In genomic region chr17:27489045-27489715, GRCh38 we compare ENCODE assay signal across 9 cellular contexts. TPM values are rescaled to one million over a fixed set of nuclear protein-coding genes. Genes with fewer than 3 reads are reported as not detected.
DNase-seq lines count a peak whose midpoint lies in the region; ATAC-seq and TF ChIP-seq lines count a peak whose summit lies in the region.
"Had no signal": no experiment of that assay in that cellular context is flagged by ENCODE, and none has a peak within 500 bp of the region (broad histone marks: within the 10 kb centered on the region; RNA-seq: fewer than 3 reads in every experiment).

No MANE protein-coding gene starts in this region.

- H3K4me1 ChIP-seq in esophagus muscularis mucosa, result peaks cover 45 to 59% (median 51%) of the 10 kb centered on the region in 4 donors
- H3K4me1 ChIP-seq in neural progenitor cell, result peaks cover 43% of the 10 kb centered on the region

- TF ChIP-seq CTCF in AG10803 (conservative IDR thresholded peaks at IDR 0.05; ENCODE audit: low read length) (no peak), esophagus muscularis mucosa (IDR thresholded peaks at IDR 0.05) (no peak), neural progenitor cell (IDR thresholded peaks at IDR 0.05) (no peak)

- no peaks in the 10 kb centered on the region for H3K9me3 ChIP-seq in esophagus muscularis mucosa
- no peaks in the 10 kb centered on the region for H3K9me3 ChIP-seq in neural progenitor cell (ENCODE audit: low read depth)
- H3K9me3 ChIP-seq: thoracic aorta had no signal

- H3K4me3 Mint-ChIP-seq in neural progenitor cell, result no peak overlapping the region
- no peak overlapping the region for H3K4me3 Mint-ChIP-seq in effector memory CD8-positive, alpha-beta T cell

- DNase-seq in AG10803 (ENCODE audit: low read depth) (peak; percentile 86), NCI-H460 (ENCODE audit: extremely low read depth, low read depth) (peak; percentile 40), esophagus muscularis mucosa (ENCODE audit: extremely low spot score) (peak; percentile 95), neural progenitor cell (ENCODE audit: low spot score) (no peak), inferior parietal cortex (ENCODE audit: extremely low spot score) (no peak), cerebellar nuclear complex (lab: John Stamatoyannopoulos, UW) (no peak), RKO (ENCODE audit: low spot score) (no peak)
- DNase-seq in effector memory CD8-positive, alpha-beta T cell, result no peak

- H3K4me2 ChIP-seq in neural progenitor cell, result peak overlapping the region; percentile 52

- H3K4me3 ChIP-seq in AG10803 (ENCODE audit: low read length) (no peak overlapping the region), esophagus muscularis mucosa (no peak overlapping the region), neural progenitor cell (no peak overlapping the region)
- H3K4me3 ChIP-seq: thoracic aorta had no signal

- H2AFZ ChIP-seq in neural progenitor cell (replicated peaks), result no peak overlapping the region

- no peaks in the 10 kb centered on the region for H3K27me3 ChIP-seq in esophagus muscularis mucosa
- no peaks in the 10 kb centered on the region for H3K27me3 ChIP-seq in neural progenitor cell

- no peak for TF ChIP-seq POLR2A in esophagus muscularis mucosa (IDR thresholded peaks at IDR 0.05; ENCODE audit: low read depth)

- TF ChIP-seq EP300 in esophagus muscularis mucosa (IDR thresholded peaks at IDR 0.05), result no peak

- H3K9me3 Mint-ChIP-seq in neural progenitor cell, result no peaks in the 10 kb centered on the region
- no peaks in the 10 kb centered on the region for H3K9me3 Mint-ChIP-seq in effector memory CD8-positive, alpha-beta T cell

- peaks cover 57% of the 10 kb centered on the region for H4K20me1 ChIP-seq in neural progenitor cell (ENCODE audit: low read depth)

- no peaks in the 10 kb centered on the region for H3K36me3 ChIP-seq in esophagus muscularis mucosa
- H3K36me3 ChIP-seq in neural progenitor cell, result no peaks in the 10 kb centered on the region
- H3K36me3 ChIP-seq: thoracic aorta had no signal

- H3K27ac ChIP-seq in esophagus muscularis mucosa (replicated peaks in 1 of 4) (peak overlapping the region in 3 of 4 donors; percentile 40 to 72 (median 62)), neural progenitor cell (no peak overlapping the region)
- H3K27ac ChIP-seq: thoracic aorta had no signal

- H3F3A ChIP-seq in neural progenitor cell (ENCODE audit: low read depth), result peaks cover 7% of the 10 kb centered on the region

- peaks cover 9% of the 10 kb centered on the region for H3K27me3 Mint-ChIP-seq in neural progenitor cell (ENCODE audit: insufficient read depth, low read depth)
- H3K27me3 Mint-ChIP-seq in effector memory CD8-positive, alpha-beta T cell, result no peaks in the 10 kb centered on the region

- no peak overlapping the region for H3K27ac Mint-ChIP-seq in neural progenitor cell
- H3K27ac Mint-ChIP-seq in effector memory CD8-positive, alpha-beta T cell, result no peak overlapping the region

- no peak for ATAC-seq in effector memory CD8-positive, alpha-beta T cell (replicated peaks)

- H3K4me1 Mint-ChIP-seq in neural progenitor cell, result peaks cover 62% of the 10 kb centered on the region
- peaks cover 2 to 14% of the 10 kb centered on the region in 2 donors for H3K4me1 Mint-ChIP-seq in effector memory CD8-positive, alpha-beta T cell (ENCODE audit: low read depth in 2 of 2)

- no peaks in the 10 kb centered on the region for H3K36me3 Mint-ChIP-seq in neural progenitor cell
- H3K36me3 Mint-ChIP-seq in effector memory CD8-positive, alpha-beta T cell (ENCODE audit: insufficient read depth), result peaks cover 3% of the 10 kb centered on the region

- peaks cover 46% of the 10 kb centered on the region for H3K79me2 ChIP-seq in neural progenitor cell (ENCODE audit: low read depth)

- H3K9ac ChIP-seq in neural progenitor cell, result no peak overlapping the region

- intact Hi-C loops in esophagus muscularis mucosa (cut with DNase I), result no loop called here

- WGBS in esophagus muscularis mucosa, result 52% methylated on average over 5 of the region's 7 CpGs

RNA-seq across cellular contexts. Expression of gene KSR1, which starts 32.9 kb away (rescaled TPM):
- 8.3 and 11.7 TPM in 2 replicates for total RNA-seq in NCI-H460 (2014; rRNA removed; shearing (Covaris generic))
- polyA plus RNA-seq in NCI-H460 (2014; cell fraction: nucleus; rRNA removed), result 7.3 and 16.6 TPM in 2 replicates
- total RNA-seq in esophagus muscularis mucosa (10 to 100 TPM; 13.3 to 18.9 (median 13.7) TPM), neural progenitor cell (ENCODE audit: low replicate concordance) (16.4 and 19.2 TPM in 2 replicates)

Comparison
In these comparisons a context has a peak if more than half of its experiments do, and no peak if none do; other contexts are left out.
1. DNase-seq: peak in AG10803 (single experiment), NCI-H460 (single experiment) and esophagus muscularis mucosa (single experiment); none in neural progenitor cell (single experiment), inferior parietal cortex (single experiment), cerebellar nuclear complex (0 of 2), effector memory CD8-positive, alpha-beta T cell (0 of 3) and RKO (single experiment).